In genomic region chr5:121246971-121247370, GRCh38 we compare ENCODE assay signal across 20 cellular contexts.
DNase-seq lines count a peak whose midpoint lies in the region; ATAC-seq, FAIRE-seq and TF ChIP-seq lines count a peak whose summit lies in the region.
"Had no signal": no experiment of that assay in that cellular context is flagged by ENCODE, and none has a peak within 500 bp of the region (broad histone marks: within the 10 kb centered on the region; RNA-seq: fewer than 3 reads in every experiment).

No MANE protein-coding gene starts in this region.

- H3K4me3 Mint-ChIP-seq in activated naive CD4-positive, alpha-beta T cell treated with anti-CD3 and anti-CD28 coated beads, Interleukin-2, amount 10 ng/mL, durations not matched to agents 7 days and 5 days: no peak overlapping the region
- H3K4me3 Mint-ChIP-seq: CD4-positive, alpha-beta T cell; H9 had no signal

- no peaks in the 10 kb centered on the region for H3K27me3 Mint-ChIP-seq in activated naive CD4-positive, alpha-beta T cell treated with anti-CD3 and anti-CD28 coated beads, Interleukin-2, amount 10 ng/mL, durations not matched to agents 7 days and 5 days
- H3K27me3 Mint-ChIP-seq: CD4-positive, alpha-beta T cell had no signal

- CTCF ChIA-PET in activated naive CD4-positive, alpha-beta T cell treated with anti-CD3 and anti-CD28 coated beads, Interleukin-2, amount 10 ng/mL, durations not matched to agents 7 days and 5 days (lab: Charles Lee): no interaction called here

- H3K36me3 ChIP-seq in heart right ventricle (no peaks in the 10 kb centered on the region), hepatocyte (replicated peaks; ENCODE audit: insufficient read depth, low read depth) (no peaks in the 10 kb centered on the region), pancreas (no peaks in the 10 kb centered on the region)

- no peak overlapping the region for H2AFZ ChIP-seq in hepatocyte

- H3K27ac Mint-ChIP-seq in activated naive CD4-positive, alpha-beta T cell treated with anti-CD3 and anti-CD28 coated beads, Interleukin-2, amount 10 ng/mL, durations not matched to agents 7 days and 5 days: no peak overlapping the region
- H3K27ac Mint-ChIP-seq: CD4-positive, alpha-beta T cell; H9 had no signal

- H3K4me1 ChIP-seq in heart right ventricle (no peaks in the 10 kb centered on the region), hepatocyte (ENCODE audit: insufficient read depth) (no peaks in the 10 kb centered on the region), pancreas (no peaks in the 10 kb centered on the region)

- no peaks in the 10 kb centered on the region for H3K79me2 ChIP-seq in hepatocyte

- H3K4me1 Mint-ChIP-seq in activated naive CD4-positive, alpha-beta T cell treated with anti-CD3 and anti-CD28 coated beads, Interleukin-2, amount 10 ng/mL, durations not matched to agents 7 days and 5 days: no peaks in the 10 kb centered on the region

- H3K4me3 ChIP-seq in heart right ventricle: no peak overlapping the region
- no peak overlapping the region for H3K4me3 ChIP-seq in hepatocyte
- no peak overlapping the region for H3K4me3 ChIP-seq in pancreas
- H3K4me3 ChIP-seq: A549, GM12878, K562 had no signal

- H3K36me3 Mint-ChIP-seq in activated naive CD4-positive, alpha-beta T cell treated with anti-CD3 and anti-CD28 coated beads, Interleukin-2, amount 10 ng/mL, durations not matched to agents 7 days and 5 days: no peaks in the 10 kb centered on the region

- H3K9me3 ChIP-seq in heart right ventricle (peaks cover 0 to 14% (median 0%) of the 10 kb centered on the region in 11 donors), hepatocyte (ENCODE audit: low read depth) (no peaks in the 10 kb centered on the region), pancreas (no peaks in the 10 kb centered on the region)
- H3K9me3 ChIP-seq: A549, Caco-2 had no signal

- 63 to 65% methylated on average over 3 of the region's 3 CpGs for WGBS in heart right ventricle, 2 donors
- 59% methylated on average over 3 of the region's 3 CpGs for WGBS in hepatocyte (ENCODE audit: low lambda C conversion rate, missing lambda C conversion rate)
- WGBS in pancreas, 2 donors: 10 to 11% methylated on average over 3 of the region's 3 CpGs

- ATAC-seq in Right ventricle myocardium inferior: no peak
- ATAC-seq in heart right ventricle: no peak
- peak in 3 of 4 donors; percentile 59 to 93 (median 88) for ATAC-seq in pancreas
- no peak for ATAC-seq in GM21515 (IDR thresholded peaks at IDR 0.05; ENCODE audit: unreplicated experiment)
- ATAC-seq: A549, GM12878, K562 had no signal

- H4K20me1 ChIP-seq in hepatocyte (ENCODE audit: insufficient read depth, poor library complexity, severe bottlenecking): no peaks in the 10 kb centered on the region

- no peaks in the 10 kb centered on the region for H3K9me2 ChIP-seq in hepatocyte (replicated peaks; ENCODE audit: insufficient read depth)

- peaks cover 3% of the 10 kb centered on the region for H3K9me3 Mint-ChIP-seq in activated naive CD4-positive, alpha-beta T cell treated with anti-CD3 and anti-CD28 coated beads, Interleukin-2, amount 10 ng/mL, durations not matched to agents 7 days and 5 days
- H3K9me3 Mint-ChIP-seq: CD4-positive, alpha-beta T cell had no signal

- no peak overlapping the region for H3K4me2 ChIP-seq in hepatocyte
- H3K4me2 ChIP-seq: A549 had no signal

- intact Hi-C loops in Right ventricle myocardium inferior (cut with DNase I) (no loop called here), heart right ventricle (cut with DNase I) (no loop called here), pancreas (cut with DNase I) (no loop called here)

- TF ChIP-seq CTCF in heart right ventricle (IDR thresholded peaks at IDR 0.05) (no peak), hepatocyte (IDR thresholded peaks at IDR 0.05; ENCODE audit: poor library complexity) (no peak), pancreas (IDR thresholded peaks at IDR 0.05) (no peak)

- H3K27me3 ChIP-seq in heart right ventricle (no peaks in the 10 kb centered on the region), hepatocyte (no peaks in the 10 kb centered on the region), pancreas (no peaks in the 10 kb centered on the region)

- H3K27ac ChIP-seq in heart right ventricle (no peak overlapping the region), hepatocyte (no peak overlapping the region), pancreas (no peak overlapping the region)
- H3K27ac ChIP-seq: 22Rv1, C4-2B had no signal

- no peak for FAIRE-seq in pancreas (lab: Jason Lieb, UNC)
- FAIRE-seq: A549, D721Med, GM12878, H1, K562 had no signal

- DNase-seq in Right ventricle myocardium inferior (ENCODE audit: missing footprints) (peak; percentile 46), heart right ventricle (no peak), hepatocyte (ENCODE audit: low spot score) (peak; percentile 6), pancreas (peak in 1 of 6 donors; percentile 35), putamen (ENCODE audit: low spot score) (no peak)
- no peak for DNase-seq in activated naive CD4-positive, alpha-beta T cell treated with anti-CD3 and anti-CD28 coated beads, Interleukin-2, amount 10 ng/mL, durations not matched to agents 7 days and 5 days
- DNase-seq: AML-193; Caco-2; CD4-positive, alpha-beta T cell; DMS79 treated with DMSO at 0.1 percent for 48 hours; EL; H9 had no signal

Comparison
In these comparisons a context has a peak if more than half of its experiments do, and no peak if none do; other contexts are left out.
1. DNase-seq: peak in Right ventricle myocardium inferior (single experiment) and hepatocyte (single experiment); none in heart right ventricle (0 of 2), putamen (single experiment) and activated naive CD4-positive, alpha-beta T cell treated with anti-CD3 and anti-CD28 coated beads, Interleukin-2, amount 10 ng/mL, durations not matched to agents 7 days and 5 days (single experiment).
2. ATAC-seq: peak in pancreas (3 of 4); none in Right ventricle myocardium inferior (single experiment), heart right ventricle (0 of 8) and GM21515 (single experiment).